Comparison of ENCODE assay signal across 8 cellular contexts in the genomic region with DNA sequence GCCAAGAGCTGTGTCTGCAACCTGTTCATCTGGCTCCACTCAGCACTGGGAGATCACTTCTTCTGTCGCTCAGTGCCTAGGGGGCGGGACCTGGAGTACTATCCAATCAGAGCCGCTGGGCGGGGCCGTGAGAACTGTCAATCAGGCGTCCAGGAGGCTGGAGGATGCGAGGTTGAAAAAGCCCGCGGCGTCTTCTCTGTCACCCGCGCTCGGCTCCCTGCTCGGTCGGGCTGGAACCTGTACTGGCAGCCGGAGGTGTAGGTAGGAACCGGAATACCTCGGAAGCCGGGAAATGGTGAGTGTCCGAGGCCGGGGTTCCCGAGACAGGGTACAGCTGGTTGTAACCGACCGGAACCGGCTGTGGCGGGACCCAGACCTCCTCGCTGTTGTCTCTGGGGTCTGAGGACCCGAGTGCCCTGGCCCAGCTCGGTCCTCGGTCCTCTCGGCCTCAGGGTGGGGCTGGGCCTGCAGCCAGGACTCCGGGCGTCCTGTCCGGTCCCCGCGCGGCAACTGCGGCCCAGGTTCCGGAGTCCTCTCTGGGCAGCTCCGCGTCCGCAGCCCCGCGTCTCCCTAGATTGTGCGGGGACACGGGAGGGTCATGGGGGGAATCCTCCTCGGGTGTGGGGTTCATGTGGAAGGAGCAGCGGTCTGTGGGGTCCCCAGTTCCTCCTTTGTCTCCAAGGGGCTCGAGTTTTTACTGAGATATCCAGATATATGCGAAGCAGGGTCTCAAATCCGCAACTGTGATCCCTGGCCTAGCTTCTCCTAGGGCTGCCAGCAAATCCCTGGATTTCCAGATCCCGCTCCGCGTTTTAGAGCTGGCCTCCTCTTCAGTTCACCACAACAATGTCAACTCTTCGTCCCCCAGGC. TPM values are rescaled to one million over a fixed set of nuclear protein-coding genes. Genes with fewer than 3 reads are reported as not detected.
DNase-seq lines count a peak whose midpoint lies in the region; ATAC-seq and TF ChIP-seq lines count a peak whose summit lies in the region.

No MANE protein-coding gene starts in this region.

- 1% methylated on average over 53 of the region's 55 CpGs for WGBS in prostate gland
- WGBS in urinary bladder: under 1% methylated on average over 55 of the region's 55 CpGs

- ATAC-seq in HG02678 (IDR thresholded peaks at IDR 0.05; ENCODE audit: unreplicated experiment) (peak; percentile 98), left ventricle myocardium superior (peak; percentile 100)

- DNase-seq in GM06990 (ENCODE audit: extremely low read depth, insufficient read length) (peak; percentile 88), NCI-H128 (lab: John Stamatoyannopoulos, UW; ENCODE audit: unreplicated experiment) (peak; percentile 97), T-helper 1 cell (peak; percentile 56 to 86 (median 73)), amniotic stem cell (lab: John Stamatoyannopoulos, UW) (peak; percentile 94), left ventricle myocardium superior (peak; percentile 97), prostate gland (ENCODE audit: low spot score) (peak; percentile 97)

- TF ChIP-seq POLR2A in prostate gland (IDR thresholded peaks at IDR 0.05): no peak

- TF ChIP-seq CTCF in GM06990 (IDR thresholded peaks at IDR 0.05; ENCODE audit: insufficient read depth, low read length, poor library complexity, severe bottlenecking): no peak
- TF ChIP-seq CTCF in prostate gland (IDR thresholded peaks at IDR 0.05): no peak

- peak overlapping the region; percentile 81 for H3K4me3 ChIP-seq in GM06990 (replicated peaks; ENCODE audit: low read depth, low read length)
- peak overlapping the region; percentile 40 to 47 for H3K4me3 ChIP-seq in prostate gland
- peak overlapping the region; percentile 38 for H3K4me3 ChIP-seq in urinary bladder (ENCODE audit: low read depth, low read length)

- H3K27me3 ChIP-seq in GM06990 (replicated peaks; ENCODE audit: control insufficient read depth, insufficient read depth, low read length) (no peaks in the 10 kb centered on the region), prostate gland (replicated peaks; ENCODE audit: insufficient read depth) (no peaks in the 10 kb centered on the region)

- intact Hi-C loops in left ventricle myocardium superior (cut with micrococcal nuclease) (no loop called here), prostate gland (cut with DNase I) (no loop called here)

- H3K36me3 ChIP-seq in GM06990 (ENCODE audit: control insufficient read depth, insufficient read depth, low read length) (no peaks in the 10 kb centered on the region), prostate gland (no peaks in the 10 kb centered on the region), urinary bladder (ENCODE audit: insufficient read depth) (no peaks in the 10 kb centered on the region)

- H3K4me1 ChIP-seq in prostate gland (replicated peaks) (no peaks in the 10 kb centered on the region), urinary bladder (ENCODE audit: insufficient read depth) (no peaks in the 10 kb centered on the region)

- H3K27ac ChIP-seq in prostate gland (peak overlapping the region; percentile 73 to 74), urinary bladder (ENCODE audit: low read depth) (no peak overlapping the region)

- H3K9me3 ChIP-seq in prostate gland: no peaks in the 10 kb centered on the region

RNA-seq across cellular contexts. Expression of a gene that starts 42.6 kb away (rescaled TPM):
- total RNA-seq in left ventricle myocardium superior (5.2 TPM), prostate gland (10 to 100 TPM; 17.8 to 20.5 TPM), urinary bladder (48.2 TPM)
- 10.9 TPM for polyA plus RNA-seq in urinary bladder
